Comparison of ENCODE assay signal across 8 cellular contexts in genomic region chr2:20661028-20661980, GRCh38. TPM values are rescaled to one million over a fixed set of nuclear protein-coding genes. Genes with fewer than 3 reads are reported as not detected.
A peak's percentile ranks its signal among the peaks of the same experiment; 100 is the strongest.
DNase-seq lines count a peak whose midpoint lies in the region; ATAC-seq and TF ChIP-seq lines count a peak whose summit lies in the region.

No MANE protein-coding gene starts in this region.

- H3K27ac ChIP-seq in DND-41 (ENCODE audit: low read length) = no peak overlapping the region
- H3K27ac ChIP-seq in RWPE1 = no peak overlapping the region
- H3K27ac ChIP-seq in uterus = no peak overlapping the region

- no peak overlapping the region for H3K4me3 Mint-ChIP-seq in osteocyte (ENCODE audit: unreplicated experiment)

- no peaks in the 10 kb centered on the region for H3K9me3 Mint-ChIP-seq in osteocyte (ENCODE audit: unreplicated experiment)

- H3K79me2 ChIP-seq in DND-41 (ENCODE audit: insufficient read depth, low read length) = no peaks in the 10 kb centered on the region

- peak in 1 of 2 donors; percentile 13 for TF ChIP-seq POLR2A in uterus (IDR thresholded peaks at IDR 0.05)

- intact Hi-C loops in uterus (cut with DNase I; ENCODE audit: low total_unique reads) = no loop called here

- H3K4me1 Mint-ChIP-seq in osteocyte (ENCODE audit: unreplicated experiment) = peaks cover 11% of the 10 kb centered on the region

- no peak overlapping the region for H3K4me2 ChIP-seq in DND-41 (ENCODE audit: insufficient read depth, low read length)

- H3K9ac ChIP-seq in DND-41 (ENCODE audit: low read depth, low read length) = no peak overlapping the region

- H2AFZ ChIP-seq in DND-41 (ENCODE audit: low read depth, low read length) = no peak overlapping the region

- H3K4me1 ChIP-seq in DND-41 (ENCODE audit: insufficient read depth, low read length) (no peaks in the 10 kb centered on the region), uterus (no peaks in the 10 kb centered on the region)

- POLR2A ChIA-PET in RWPE1 (lab: Yijun Ruan, JAX; ENCODE audit: low non-redundant PET) = no interaction called here

- peak; percentile 99 for TF ChIP-seq CTCF in DND-41 (IDR thresholded peaks at IDR 0.05; ENCODE audit: borderline replicate concordance, extremely low read depth, low read length, poor library complexity, severe bottlenecking)
- peak; percentile 93 for TF ChIP-seq CTCF in RWPE1 (conservative IDR thresholded peaks at IDR 0.05; ENCODE audit: low read depth)
- peak; percentile 98 for TF ChIP-seq CTCF in osteocyte (IDR thresholded peaks at IDR 0.05)
- TF ChIP-seq CTCF in uterus (IDR thresholded peaks at IDR 0.05) = peak; percentile 92 to 96 (median 94)

- H4K20me1 ChIP-seq in DND-41 (ENCODE audit: insufficient read depth, low read length) = no peaks in the 10 kb centered on the region

- H3K36me3 Mint-ChIP-seq in osteocyte (ENCODE audit: unreplicated experiment) = no peaks in the 10 kb centered on the region

- H3K4me3 ChIP-seq in DND-41 (ENCODE audit: low read depth in 1 of 2, low read length in 2 of 2) (no peak overlapping the region), uterus (no peak overlapping the region)

- H3K27me3 Mint-ChIP-seq in osteocyte (ENCODE audit: unreplicated experiment) = peaks cover 76% of the 10 kb centered on the region

- no peaks in the 10 kb centered on the region for H3K9me3 ChIP-seq in DND-41 (ENCODE audit: insufficient read depth, low read length, severe bottlenecking)
- H3K9me3 ChIP-seq in uterus = no peaks in the 10 kb centered on the region

- H3K36me3 ChIP-seq in DND-41 (ENCODE audit: insufficient read depth, low read length) (no peaks in the 10 kb centered on the region), uterus (no peaks in the 10 kb centered on the region)

- peaks cover 5% of the 10 kb centered on the region for H3K27me3 ChIP-seq in DND-41 (ENCODE audit: insufficient read depth, low read length, poor library complexity)
- H3K27me3 ChIP-seq in uterus = peaks cover 2 to 7% of the 10 kb centered on the region in 2 donors

- peak; percentile 68 for DNase-seq in DND-41
- DNase-seq in HuH-7 (ENCODE audit: low spot score) = peak; percentile 79
- peak; percentile 79 for DNase-seq in RWPE1 (ENCODE audit: low spot score)
- peak; percentile 52 for DNase-seq in activated effector memory CD4-positive, alpha-beta T cell treated with Interleukin-2 at 50 U/mL for 16 hours
- peak; percentile 62 for DNase-seq in foreskin melanocyte
- DNase-seq in osteocyte (ENCODE audit: extremely low spot score, unreplicated experiment) = no peak
- DNase-seq in uterus = peak; percentile 70 to 76

- ATAC-seq in DND-41 (ENCODE audit: insufficient read depth, low read depth) = peak; percentile 87
- ATAC-seq in GM21381 (IDR thresholded peaks at IDR 0.05; ENCODE audit: unreplicated experiment) = peak; percentile 68

- H3K27ac Mint-ChIP-seq in osteocyte (ENCODE audit: unreplicated experiment) = no peak overlapping the region

- CTCF ChIA-PET in RWPE1 (lab: Yijun Ruan, JAX) = interaction anchor here (0.6 to 2.6 kb wide), 51 partner anchors 8 to 672 kb away, joined by 3 to 46 read pairs (median 3); partner anchors contain the start of gene HS1BP3

RNA-seq across cellular contexts. Expression of gene GDF7, which starts 5.6 kb away (rescaled TPM):
- 9.0 and 10.1 TPM in 2 replicates for total RNA-seq in osteocyte
- 10 to 100 TPM in 1 of 4 donors, 1 to 10 TPM in 3; 1.5 to 45.6 (median 5.4) TPM for total RNA-seq in uterus

RNA-seq across cellular contexts. Expression of gene HS1BP3, which starts 10.4 kb away (rescaled TPM):
- total RNA-seq in osteocyte (40.5 and 42.8 TPM in 2 replicates), uterus (10 to 100 TPM in 3 of 4 donors, 1 to 10 TPM in 1; 7.1 to 41.8 (median 28.4) TPM)
